ENCODE assay signal across 24 cellular contexts in the genomic region with DNA sequence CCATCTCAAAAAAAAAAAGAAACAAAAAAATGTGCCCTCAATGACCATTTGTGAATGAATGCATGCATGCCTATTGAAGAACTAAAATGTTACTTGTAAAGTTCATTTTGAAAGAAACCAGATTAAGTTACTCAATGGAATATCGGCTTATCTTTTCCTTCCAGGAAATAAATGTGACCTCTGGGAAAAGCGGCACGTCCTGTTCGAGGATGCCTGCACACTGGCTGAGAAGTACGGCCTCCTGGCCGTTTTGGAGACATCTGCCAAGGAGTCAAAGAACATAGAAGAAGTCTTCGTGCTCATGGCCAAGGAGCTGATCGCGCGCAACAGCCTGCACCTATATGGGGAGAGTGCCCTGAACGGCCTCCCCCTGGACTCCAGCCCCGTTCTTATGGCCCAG. TPM values are rescaled to one million over a fixed set of nuclear protein-coding genes. Genes with fewer than 3 reads are reported as not detected.
"Had no signal": no experiment of that assay in that cellular context is flagged by ENCODE, and none has a peak within 500 bp of the region (broad histone marks: within the 10 kb centered on the region; RNA-seq: fewer than 3 reads in every experiment).

No MANE protein-coding gene starts in this region.

- H3K9ac ChIP-seq: SK-N-SH had no signal

- H3K4me2 ChIP-seq: SK-N-SH had no signal

- FAIRE-seq: HTR-8/SVneo, RCC 7860 had no signal

- H3K4me3 ChIP-seq: MG63 had no signal

- H3K36me3 ChIP-seq: MG63 had no signal

- H3K9me3 ChIP-seq: MG63, SK-N-SH had no signal

- DNase-seq: Karpas-422, KG1, MG63, NCI-H1092, NCI-H1105 treated with DMSO at 0.1 percent for 48 hours, NCI-H1417 treated with DMSO at 0.1 percent for 48 hours, NCI-H146, NCI-H1694 treated with DMSO at 0.1 percent for 48 hours, NCI-H1930, NCI-H2081, NCI-H2107, NCI-H226, NCI-H446, NCI-H510A, NCI-H524 treated with DMSO at 0.1 percent for 48 hours, NCI-H69, NCI-H774, RPMI8226, SHP77, SK-N-SH had no signal

- H3K27ac ChIP-seq: HL-60 had no signal

- H3K27me3 ChIP-seq: MG63 had no signal

RNA-seq across cellular contexts. Expression of gene RAB19, which starts 21.9 kb away (rescaled TPM):
- total RNA-seq: SK-MEL-5 had no signal
- polyA plus RNA-seq: SK-N-SH had no signal
